In genomic region chr12:26783791-26784379, GRCh38 we compare ENCODE assay signal across 19 cellular contexts.
"Had no signal": no experiment of that assay in that cellular context is flagged by ENCODE, and none has a peak within 500 bp of the region (broad histone marks: within the 10 kb centered on the region; RNA-seq: fewer than 3 reads in every experiment).

No MANE protein-coding gene starts in this region.

- H3K36me3 ChIP-seq: esophagus muscularis mucosa, prostate gland, right atrium auricular region had no signal

- H3K4me1 ChIP-seq: prostate gland had no signal

- DNase-seq: activated B cell treated with CpG ODN at 0.5 μM for 24 hours; activated CD4-positive, alpha-beta T cell treated with anti-CD3 and anti-CD28 coated beads for 48 hours; activated CD8-positive, alpha-beta T cell treated with anti-CD3 and anti-CD28 coated beads for 36 hours; activated naive CD4-positive, alpha-beta T cell treated with anti-CD3 and anti-CD28 coated beads for 36 hours; activated T-cell treated with anti-CD3 and anti-CD28 coated beads, Interleukin-2, amount 50 U/mL, for 1 hour; cerebellar nuclear complex; cortex of kidney; foreskin fibroblast; hypothalamus; islet precursor cell; left colon; occipital lobe; stimulated activated naive CD8-positive, alpha-beta T cell treated with anti-CD3 and anti-CD28 coated beads, Interleukin-15, Interleukin-2, amounts not matched to agents 100 U/mL and 50 U/mL, for 24 hours; T-helper 1 cell; T-helper 9 cell had no signal

- H3K9me3 ChIP-seq: esophagus muscularis mucosa, prostate gland, right atrium auricular region had no signal

- H3K27me3 ChIP-seq: esophagus muscularis mucosa, right atrium auricular region had no signal

- H3K27ac ChIP-seq: right atrium auricular region had no signal

- ATAC-seq: activated CD8-positive, alpha-beta T cell treated with anti-CD3 and anti-CD28 coated beads for 36 hours; left colon; stimulated activated naive CD8-positive, alpha-beta T cell treated with anti-CD3 and anti-CD28 coated beads, Interleukin-15, Interleukin-2, amounts not matched to agents 100 U/mL and 50 U/mL, for 24 hours had no signal

- H3K4me3 ChIP-seq: prostate gland, right atrium auricular region, skin epidermis had no signal
